In genomic region chr21:44872568-44873355, GRCh38 we compare ENCODE assay signal across 8 cellular contexts. TPM values are rescaled to one million over a fixed set of nuclear protein-coding genes. Genes with fewer than 3 reads are reported as not detected.
DNase-seq lines count a peak whose midpoint lies in the region; ATAC-seq and TF ChIP-seq lines count a peak whose summit lies in the region.

No MANE protein-coding gene starts in this region.

- H3K27me3 ChIP-seq in HAP-1 (ENCODE audit: low read depth): no peaks in the 10 kb centered on the region
- no peaks in the 10 kb centered on the region for H3K27me3 ChIP-seq in WERI-Rb-1 (ENCODE audit: insufficient read depth, low read depth, severe bottlenecking)

- H3K27me3 Mint-ChIP-seq in natural killer cell treated with Interleukin-12 subunit alpha and Interleukin-12 subunit beta and Interleukin-15 and Interleukin-18, amount 100 ng/mL, for 72 hours: no peaks in the 10 kb centered on the region

- H3K27ac ChIP-seq in WERI-Rb-1: peak overlapping the region; percentile 92

- H3K9me3 ChIP-seq in HAP-1: peaks cover 9% of the 10 kb centered on the region; the same call in 1 of the 2 replicates
- H3K9me3 ChIP-seq in WERI-Rb-1 (ENCODE audit: severe bottlenecking): no peaks in the 10 kb centered on the region

- H3K4me1 Mint-ChIP-seq in natural killer cell treated with Interleukin-12 subunit alpha and Interleukin-12 subunit beta and Interleukin-15 and Interleukin-18, amount 100 ng/mL, for 72 hours (ENCODE audit: low read depth in 2 of 2): peaks cover 53 to 54% of the 10 kb centered on the region in 2 donors

- H3K27ac Mint-ChIP-seq in natural killer cell treated with Interleukin-12 subunit alpha and Interleukin-12 subunit beta and Interleukin-15 and Interleukin-18, amount 100 ng/mL, for 72 hours: peak overlapping the region; percentile 54 to 77

- peak overlapping the region; percentile 84 for H3K4me3 Mint-ChIP-seq in natural killer cell treated with Interleukin-12 subunit alpha and Interleukin-12 subunit beta and Interleukin-15 and Interleukin-18, amount 100 ng/mL, for 72 hours

- in situ Hi-C loops in HAP-1 (cut with MboI; ENCODE audit: low sequenced_read_pairs): no loop called here

- ATAC-seq in natural killer cell treated with Interleukin-12 subunit alpha and Interleukin-12 subunit beta and Interleukin-15 and Interleukin-18, amount 100 ng/mL, for 72 hours: peak in 1 of 2 donors; percentile 3
- no peak for ATAC-seq in HG03175 (IDR thresholded peaks at IDR 0.05; ENCODE audit: unreplicated experiment)
- no peak for ATAC-seq in HG02852 (IDR thresholded peaks at IDR 0.05; ENCODE audit: unreplicated experiment)

- peak overlapping the region; percentile 76 for H3K4me3 ChIP-seq in HAP-1
- peak overlapping the region; percentile 87 for H3K4me3 ChIP-seq in WERI-Rb-1 (ENCODE audit: low read depth, low read length)
- peak overlapping the region; percentile 80 for H3K4me3 ChIP-seq in fibroblast of pulmonary artery (replicated peaks; ENCODE audit: low read depth, low read length)

- H3K4me1 ChIP-seq in HAP-1: peaks cover 14% of the 10 kb centered on the region

- DNase-seq in C1 segment of cervical spinal cord (lab: John Stamatoyannopoulos, UW) (peak in 10 of 14 donors; percentile 5 to 69 (median 34)), HAP-1 (ENCODE audit: low spot score in 2 of 2) (peak in 1 of 2 experiments; percentile 27), WERI-Rb-1 (peak; percentile 40), fibroblast of pulmonary artery (ENCODE audit: low read depth) (peak; percentile 35)
- no peak for DNase-seq in natural killer cell treated with Interleukin-12 subunit alpha and Interleukin-12 subunit beta and Interleukin-15 and Interleukin-18, amount 100 ng/mL, for 72 hours (ENCODE audit: low spot score)
- no peak for DNase-seq in stimulated activated naive CD4-positive, alpha-beta T cell treated with Interleukin-2 at 50 U/mL for 16 hours (lab: John Stamatoyannopoulos, UW)

- H3K36me3 ChIP-seq in HAP-1 (replicated peaks): no peaks in the 10 kb centered on the region
- peaks cover 38% of the 10 kb centered on the region for H3K36me3 ChIP-seq in WERI-Rb-1

- H3K36me3 Mint-ChIP-seq in natural killer cell treated with Interleukin-12 subunit alpha and Interleukin-12 subunit beta and Interleukin-15 and Interleukin-18, amount 100 ng/mL, for 72 hours: no peaks in the 10 kb centered on the region

- TF ChIP-seq CTCF in WERI-Rb-1 (IDR thresholded peaks at IDR 0.05; ENCODE audit: low read depth, low read length) (no peak), fibroblast of pulmonary artery (IDR thresholded peaks at IDR 0.05; ENCODE audit: low read length, missing control alignments) (no peak)

- no peaks in the 10 kb centered on the region for H3K9me3 Mint-ChIP-seq in natural killer cell treated with Interleukin-12 subunit alpha and Interleukin-12 subunit beta and Interleukin-15 and Interleukin-18, amount 100 ng/mL, for 72 hours

RNA-seq across cellular contexts. Expression of gene PTTG1IP, which starts 0.7 kb away (rescaled TPM):
- 10 to 100 TPM; 69.4 to 81.7 TPM for total RNA-seq in natural killer cell treated with Interleukin-12 subunit alpha and Interleukin-12 subunit beta and Interleukin-15 and Interleukin-18, amount 100 ng/mL, for 72 hours

RNA-seq across cellular contexts. Expression of gene ITGB2, which starts 47.9 kb away (rescaled TPM):
- total RNA-seq in natural killer cell treated with Interleukin-12 subunit alpha and Interleukin-12 subunit beta and Interleukin-15 and Interleukin-18, amount 100 ng/mL, for 72 hours: 1,000 to 10,000 TPM in 1 of 2 donors, 100 to 1,000 TPM in 1; 448 to 1,246 TPM

RNA-seq across cellular contexts. Expression of gene SUMO3, which starts 54.9 kb away (rescaled TPM):
- total RNA-seq in natural killer cell treated with Interleukin-12 subunit alpha and Interleukin-12 subunit beta and Interleukin-15 and Interleukin-18, amount 100 ng/mL, for 72 hours: 10 to 100 TPM; 50.1 to 53.9 TPM

Comparison
In these comparisons a context has a peak if more than half of its experiments do, and no peak if none do; other contexts are left out.
1. DNase-seq: peak in C1 segment of cervical spinal cord (10 of 14), WERI-Rb-1 (single experiment) and fibroblast of pulmonary artery (single experiment); none in natural killer cell treated with Interleukin-12 subunit alpha and Interleukin-12 subunit beta and Interleukin-15 and Interleukin-18, amount 100 ng/mL, for 72 hours (single experiment) and stimulated activated naive CD4-positive, alpha-beta T cell treated with Interleukin-2 at 50 U/mL for 16 hours (single experiment).
2. Peak in every context shown above with its lines, with median percentiles within 50 percentile points of each other: H3K4me3 ChIP-seq.